Comparison of ENCODE assay signal across 6 cellular contexts in the genomic region with DNA sequence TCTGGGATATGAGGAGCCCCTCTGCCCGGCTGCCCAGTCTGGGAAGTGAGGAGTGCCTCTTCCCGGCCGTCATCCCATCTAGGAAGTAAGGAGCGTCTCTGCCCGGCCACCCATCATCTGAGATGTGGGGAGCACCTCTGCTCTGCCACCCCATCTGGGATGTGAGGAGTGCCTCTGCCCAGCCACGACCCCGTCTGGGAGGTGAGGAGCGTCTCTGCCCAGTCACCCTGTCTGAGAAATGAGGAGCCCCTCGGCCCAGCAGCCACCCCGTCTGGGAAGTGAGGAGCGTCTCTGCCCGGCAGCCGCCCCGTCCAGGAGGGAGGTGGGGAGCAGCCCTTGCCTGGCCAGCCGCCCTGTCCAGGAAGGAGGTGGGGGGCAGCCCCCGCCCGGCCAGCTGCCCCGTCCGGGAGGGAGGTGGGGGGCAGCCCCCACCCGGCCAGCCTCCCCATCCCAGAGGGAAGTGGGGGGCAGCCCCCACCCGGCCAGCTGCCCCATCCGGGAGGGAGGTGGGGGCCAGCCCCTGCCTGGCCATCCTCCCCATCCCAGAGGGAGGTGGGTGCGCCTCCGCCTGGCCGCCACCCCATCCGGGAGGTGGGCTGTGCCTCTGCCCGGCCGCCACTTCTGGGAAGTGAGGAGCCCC.
DNase-seq lines count a peak whose midpoint lies in the region; ATAC-seq and TF ChIP-seq lines count a peak whose summit lies in the region.
"Not testable (repeated sequence)": the region's sequence is repeated elsewhere in the genome, so short reads cannot be mapped to it uniquely, and the experiment has no call there.

No MANE protein-coding gene starts in this region.

- peaks cover 53% of the 10 kb centered on the region for H3K9me3 Mint-ChIP-seq in chondrocyte (ENCODE audit: low read depth)

- not testable (repeated sequence) for H3K36me3 ChIP-seq in BE2C; lower lobe of right lung; smooth muscle cell (ENCODE audit: low read depth)

- H3K79me2 ChIP-seq in smooth muscle cell (ENCODE audit: low read depth): not testable (repeated sequence)

- not testable (repeated sequence) for TF ChIP-seq CTCF in BE2C (IDR thresholded peaks at IDR 0.05; ENCODE audit: low read depth, low read length); chondrocyte (IDR thresholded peaks at IDR 0.05); lower lobe of right lung (IDR thresholded peaks at IDR 0.05); smooth muscle cell (IDR thresholded peaks at IDR 0.05; ENCODE audit: borderline replicate concordance, insufficient read depth, poor library complexity, severe bottlenecking)

- not testable (repeated sequence) for H4K20me1 ChIP-seq in smooth muscle cell (ENCODE audit: low read depth)

- H3K9me3 ChIP-seq in BE2C; right cardiac atrium (ENCODE audit: control insufficient read depth, low read length); lower lobe of right lung; smooth muscle cell (replicated peaks; ENCODE audit: low read depth): not testable (repeated sequence)

- H3K4me1 Mint-ChIP-seq in chondrocyte (ENCODE audit: low read depth): not testable (repeated sequence)

- DNase-seq in BE2C (peak; percentile 4), chondrocyte (ENCODE audit: low spot score) (peak; percentile 64), right cardiac atrium (peak in 2 of 3 donors; percentile 6 to 51), lower lobe of right lung (peak; percentile 41), smooth muscle cell (lab: John Stamatoyannopoulos, UW; ENCODE audit: unreplicated experiment) (peak; percentile 0)
- DNase-seq in activated effector memory CD4-positive, alpha-beta T cell treated with anti-CD3 and anti-CD28 coated beads, Interleukin-2, amount 50 U/mL, for 16 hours: peak; percentile 57

- H3K4me3 ChIP-seq in BE2C (ENCODE audit: low read depth, low read length); right cardiac atrium (ENCODE audit: low read length); lower lobe of right lung; smooth muscle cell: not testable (repeated sequence)

- not testable (repeated sequence) for H3K4me1 ChIP-seq in BE2C; right cardiac atrium (ENCODE audit: control insufficient read depth, insufficient read depth, low read length); lower lobe of right lung; smooth muscle cell (ENCODE audit: low read depth)

- intact Hi-C loops in right cardiac atrium (cut with DNase I); lower lobe of right lung (cut with DNase I): not testable (repeated sequence)

- not testable (repeated sequence) for H3K27me3 ChIP-seq in BE2C; right cardiac atrium (ENCODE audit: control insufficient read depth, insufficient read depth); lower lobe of right lung (ENCODE audit: low read depth); smooth muscle cell (ENCODE audit: low read depth)

- 92% methylated on average over 28 of the region's 28 CpGs for WGBS in right cardiac atrium
- 95% methylated on average over 17 of the region's 28 CpGs for WGBS in smooth muscle cell (ENCODE audit: low lambda C conversion rate)

- not testable (repeated sequence) for H2AFZ ChIP-seq in smooth muscle cell (ENCODE audit: low read depth)

- not testable (repeated sequence) for H3F3A ChIP-seq in smooth muscle cell (ENCODE audit: low read depth)

- ATAC-seq in right cardiac atrium, lower lobe of right lung: not testable (repeated sequence)

- H3K4me2 ChIP-seq in smooth muscle cell: not testable (repeated sequence)

- not testable (repeated sequence) for H3K27me3 Mint-ChIP-seq in chondrocyte (ENCODE audit: low read depth)

- not testable (repeated sequence) for H3K27ac Mint-ChIP-seq in chondrocyte (ENCODE audit: unreplicated experiment)

- not testable (repeated sequence) for H3K9ac ChIP-seq in smooth muscle cell (ENCODE audit: low read depth)

- H3K36me3 Mint-ChIP-seq in chondrocyte (ENCODE audit: low read depth): not testable (repeated sequence)

- not testable (repeated sequence) for H3K4me3 Mint-ChIP-seq in chondrocyte (ENCODE audit: unreplicated experiment)

- not testable (repeated sequence) for H3K27ac ChIP-seq in right cardiac atrium (ENCODE audit: low read length); lower lobe of right lung; smooth muscle cell (ENCODE audit: low read depth)

Comparison
In these comparisons a context has a peak if more than half of its experiments do, and no peak if none do; other contexts are left out.
1. DNase-seq: peak in every context shown above with its lines; median percentile 64 in chondrocyte; 57 in activated effector memory CD4-positive, alpha-beta T cell treated with anti-CD3 and anti-CD28 coated beads, Interleukin-2, amount 50 U/mL, for 16 hours; 41 in lower lobe of right lung; 28 in right cardiac atrium; 4 in BE2C; 0 in smooth muscle cell.